In genomic region chr2:172086349-172087190, GRCh38 we compare ENCODE assay signal across 8 cellular contexts. TPM values are rescaled to one million over a fixed set of nuclear protein-coding genes. Genes with fewer than 3 reads are reported as not detected.
DNase-seq lines count a peak whose midpoint lies in the region; ATAC-seq and TF ChIP-seq lines count a peak whose summit lies in the region.

No MANE protein-coding gene starts in this region.

- no peaks in the 10 kb centered on the region for H3K9me3 Mint-ChIP-seq in chondrocyte (ENCODE audit: low read depth)
- H3K9me3 Mint-ChIP-seq in natural killer cell treated with Interleukin-12 subunit alpha and Interleukin-12 subunit beta and Interleukin-15 and Interleukin-18, amount 100 ng/mL, for 72 hours, result no peaks in the 10 kb centered on the region

- H3K4me3 Mint-ChIP-seq in chondrocyte (ENCODE audit: unreplicated experiment), result peak overlapping the region; percentile 98
- peak overlapping the region; percentile 91 for H3K4me3 Mint-ChIP-seq in natural killer cell treated with Interleukin-12 subunit alpha and Interleukin-12 subunit beta and Interleukin-15 and Interleukin-18, amount 100 ng/mL, for 72 hours

- peaks cover 7% of the 10 kb centered on the region for H3K27me3 Mint-ChIP-seq in chondrocyte (ENCODE audit: low read depth)
- H3K27me3 Mint-ChIP-seq in natural killer cell treated with Interleukin-12 subunit alpha and Interleukin-12 subunit beta and Interleukin-15 and Interleukin-18, amount 100 ng/mL, for 72 hours, result peaks cover 72 to 84% of the 10 kb centered on the region in 2 donors

- H3K36me3 ChIP-seq in A673 (ENCODE audit: insufficient read depth, low read length, poor library complexity, severe bottlenecking) (peaks cover 7% of the 10 kb centered on the region), SJSA1 (peaks cover 16% of the 10 kb centered on the region)

- H3K4me1 ChIP-seq in A673 (ENCODE audit: insufficient read depth, low read length, poor library complexity, severe bottlenecking) (peaks cover 32% of the 10 kb centered on the region), SJSA1 (replicated peaks) (peaks cover 15% of the 10 kb centered on the region)

- H3K9me3 ChIP-seq in A673 (ENCODE audit: low read depth, low read length, poor library complexity, severe bottlenecking) (no peaks in the 10 kb centered on the region), SJSA1 (replicated peaks) (no peaks in the 10 kb centered on the region)

- in situ Hi-C loops in GM13976 (cut with MboI; ENCODE audit: low sequenced_read_pairs, unreplicated experiment), result loop anchor here (25.0 kb wide), 2 partner anchors 1274 to 1374 kb away; partner anchors contain the start of genes GAD1 and SP5

- ATAC-seq in natural killer cell treated with Interleukin-12 subunit alpha and Interleukin-12 subunit beta and Interleukin-15 and Interleukin-18, amount 100 ng/mL, for 72 hours, result no peak
- ATAC-seq in HG02884 (IDR thresholded peaks at IDR 0.05; ENCODE audit: unreplicated experiment), result no peak
- ATAC-seq in HG03378 (IDR thresholded peaks at IDR 0.05; ENCODE audit: unreplicated experiment), result no peak

- peak overlapping the region; percentile 70 for H3K4me3 ChIP-seq in A673 (ENCODE audit: low read depth, low read length, poor library complexity, severe bottlenecking)
- H3K4me3 ChIP-seq in SJSA1, result peak overlapping the region; percentile 50

- H3K27ac ChIP-seq in A673 (ENCODE audit: low read depth, low read length, poor library complexity, severe bottlenecking), result peak overlapping the region; percentile 83
- H3K27ac ChIP-seq in SJSA1, result no peak overlapping the region

- TF ChIP-seq CTCF in A673 (conservative IDR thresholded peaks at IDR 0.05; ENCODE audit: low read depth, low read length) (peak; percentile 18; the same call in 1 of the 2 replicates), GM13976 (IDR thresholded peaks at IDR 0.05; ENCODE audit: borderline replicate concordance, control extremely low read depth, extremely low read depth, insufficient read depth, missing control alignments) (no peak), chondrocyte (IDR thresholded peaks at IDR 0.05) (peak; percentile 56)

- peak; percentile 78 for DNase-seq in A673 (ENCODE audit: low spot score)
- peak; percentile 69 for DNase-seq in GM13976 (ENCODE audit: low spot score)
- DNase-seq in SJSA1 (ENCODE audit: low read depth in 1 of 2, low spot score in 2 of 2), result peak in 1 of 2 experiments; percentile 32
- no peak for DNase-seq in chondrocyte (ENCODE audit: low spot score)
- DNase-seq in natural killer cell treated with Interleukin-12 subunit alpha and Interleukin-12 subunit beta and Interleukin-15 and Interleukin-18, amount 100 ng/mL, for 72 hours (ENCODE audit: low spot score), result no peak
- DNase-seq in nucleus accumbens (lab: John Stamatoyannopoulos, UW), result no peak

- POLR2A ChIA-PET in A673 (lab: Charles Lee; ENCODE audit: low non-redundant PET), result no interaction called here

- CTCF ChIA-PET in A673 (lab: Charles Lee), result interaction anchor here (1.5 kb wide), 1 partner anchor 9 kb away, joined by 5 read pairs; no protein-coding TSS in a partner anchor

- H3K27ac Mint-ChIP-seq in chondrocyte (ENCODE audit: unreplicated experiment), result peak overlapping the region; percentile 100
- H3K27ac Mint-ChIP-seq in natural killer cell treated with Interleukin-12 subunit alpha and Interleukin-12 subunit beta and Interleukin-15 and Interleukin-18, amount 100 ng/mL, for 72 hours, result peak overlapping the region; percentile 51 to 73

- peaks cover 10% of the 10 kb centered on the region for H3K36me3 Mint-ChIP-seq in chondrocyte (ENCODE audit: low read depth)
- no peaks in the 10 kb centered on the region for H3K36me3 Mint-ChIP-seq in natural killer cell treated with Interleukin-12 subunit alpha and Interleukin-12 subunit beta and Interleukin-15 and Interleukin-18, amount 100 ng/mL, for 72 hours

- intact Hi-C loops in A673 (cut with micrococcal nuclease; ENCODE audit: unreplicated experiment), result no loop called here

- no TSS peak for BruUV-seq in A673 (replicated peaks; lab: Mats Ljungman, UMichigan)

- H3K27me3 ChIP-seq in A673 (replicated peaks; ENCODE audit: insufficient read depth, low read depth, low read length, poor library complexity) (no peaks in the 10 kb centered on the region), SJSA1 (replicated peaks) (no peaks in the 10 kb centered on the region)

- peaks cover 48% of the 10 kb centered on the region for H3K4me1 Mint-ChIP-seq in chondrocyte (ENCODE audit: low read depth)
- H3K4me1 Mint-ChIP-seq in natural killer cell treated with Interleukin-12 subunit alpha and Interleukin-12 subunit beta and Interleukin-15 and Interleukin-18, amount 100 ng/mL, for 72 hours (ENCODE audit: low read depth in 2 of 2), result peaks cover 49 to 51% of the 10 kb centered on the region in 2 donors

RNA-seq across cellular contexts. Expression of gene DLX1, which starts 1.3 kb away (rescaled TPM):
- total RNA-seq in A673 (2021) (28.9 and 33.2 TPM in 2 replicates), chondrocyte (6.7 to 34.2 TPM (median 7.1 TPM) in 3 replicates)
- total RNA-seq in SJSA1 (2014; rRNA removed; shearing (Covaris generic)), result 4.7 and 4.9 TPM in 2 replicates
- not detected for total RNA-seq in natural killer cell treated with Interleukin-12 subunit alpha and Interleukin-12 subunit beta and Interleukin-15 and Interleukin-18, amount 100 ng/mL, for 72 hours

RNA-seq across cellular contexts. Expression of gene DLX2, which starts 16.1 kb away (rescaled TPM):
- total RNA-seq in A673 (2021) (18.3 and 20.4 TPM in 2 replicates), chondrocyte (5.2 to 29.1 TPM (median 5.7 TPM) in 3 replicates)
- total RNA-seq in SJSA1 (2014; rRNA removed; shearing (Covaris generic)), result 0.92 TPM in 1 of 2 replicates, not detected in the other
- under 1 TPM in 1 of 2 donors, not detected in 1; 0.25 TPM for total RNA-seq in natural killer cell treated with Interleukin-12 subunit alpha and Interleukin-12 subunit beta and Interleukin-15 and Interleukin-18, amount 100 ng/mL, for 72 hours

Comparison
In these comparisons a context has a peak if more than half of its experiments do, and no peak if none do; other contexts are left out.
1. DNase-seq: peak in A673 (single experiment) and GM13976 (single experiment); none in chondrocyte (single experiment), natural killer cell treated with Interleukin-12 subunit alpha and Interleukin-12 subunit beta and Interleukin-15 and Interleukin-18, amount 100 ng/mL, for 72 hours (single experiment) and nucleus accumbens (0 of 56).